In genomic region chr11:134414036-134414731, GRCh38 we compare ENCODE assay signal across 24 cellular contexts. TPM values are rescaled to one million over a fixed set of nuclear protein-coding genes. Genes with fewer than 3 reads are reported as not detected.
A peak's percentile ranks its signal among the peaks of the same experiment; 100 is the strongest.
DNase-seq lines count a peak whose midpoint lies in the region; FAIRE-seq and TF ChIP-seq lines count a peak whose summit lies in the region.
"Had no signal": no experiment of that assay in that cellular context is flagged by ENCODE, and none has a peak within 500 bp of the region (broad histone marks: within the 10 kb centered on the region; RNA-seq: fewer than 3 reads in every experiment).

No MANE protein-coding gene starts in this region.

- no peak overlapping the region for H3K56ac ChIP-seq in H1 (replicated peaks; ENCODE audit: insufficient read length, low read depth, low read length)

- no peak for FAIRE-seq in H1 (lab: Jason Lieb, UNC)
- FAIRE-seq: H54, pancreas had no signal

- H2BK5ac ChIP-seq in H1 (ENCODE audit: low read depth, low read length) = peak overlapping the region; percentile 35; the same call in 1 of the 2 replicates

- peak overlapping the region; percentile 58; the same call in 1 of the 2 replicates for H2AK5ac ChIP-seq in H1 (ENCODE audit: low read depth, low read length)

- H3K27ac ChIP-seq in BLaER1 = no peak overlapping the region
- H3K27ac ChIP-seq in HEK293 (ENCODE audit: extremely low read depth, low read depth, low read length) = no peak overlapping the region
- no peak overlapping the region for H3K27ac ChIP-seq in H1 (ENCODE audit: low read depth, low read length)
- H3K27ac ChIP-seq in neural cell (ENCODE audit: low read length) = no peak overlapping the region
- H3K27ac ChIP-seq: esophagus muscularis mucosa, left ventricle myocardium inferior, pancreas, RWPE1, thyroid gland had no signal

- H3K9me2 ChIP-seq in neural cell (ENCODE audit: insufficient read depth, low read length) = no peaks in the 10 kb centered on the region

- H3K4me3 ChIP-seq in BLaER1 (no peak overlapping the region), HEK293 (ENCODE audit: low read depth, low read length) (no peak overlapping the region), H1 (ENCODE audit: extremely low read depth in 1 of 4, insufficient read depth in 2 of 4, low read depth in 3 of 4, low read length in 4 of 4) (peak overlapping the region in 3 of 4 experiments; percentile 62 to 70 (median 62); a peak in 5 of 8 replicates), neural cell (ENCODE audit: low read length) (peak overlapping the region; percentile 91)
- H3K4me3 ChIP-seq: esophagus muscularis mucosa, left ventricle myocardium inferior, pancreas, thyroid gland had no signal

- H3K9ac ChIP-seq in BLaER1 (no peak overlapping the region), H1 (replicated peaks in 1 of 4; ENCODE audit: extremely low read depth in 1 of 4, low read depth in 3 of 4, low read length in 3 of 4) (no peak overlapping the region), neural cell (ENCODE audit: low read length) (peak overlapping the region; percentile 20)

- peak overlapping the region; percentile 82; the same call in 1 of the 2 replicates for H2BK12ac ChIP-seq in H1 (ENCODE audit: low read depth, low read length)

- H3K27me3 ChIP-seq in BLaER1 = peaks cover 39% of the 10 kb centered on the region
- peaks cover 0 to 5% (median 1%) of the 10 kb centered on the region in 4 experiments; a peak in 3 of 7 replicates for H3K27me3 ChIP-seq in H1 (replicated peaks in 1 of 4; ENCODE audit: control insufficient read depth in 3 of 4, extremely low read depth in 1 of 4, insufficient read depth in 3 of 4, low read length in 3 of 4)
- H3K27me3 ChIP-seq in neural cell (ENCODE audit: insufficient read depth, low read depth, low read length) = no peaks in the 10 kb centered on the region
- H3K27me3 ChIP-seq: thyroid gland had no signal

- H2BK20ac ChIP-seq in H1 (ENCODE audit: low read length) = 0 out of 2 replicates have a peak overlapping the region, but pooled peaks have one; percentile 55

- peaks cover 67% of the 10 kb centered on the region for H3K4me1 ChIP-seq in BLaER1
- peaks cover 4% of the 10 kb centered on the region; the same call in 1 of the 2 replicates for H3K4me1 ChIP-seq in HEK293 (ENCODE audit: control insufficient read depth, insufficient read depth, low read length)
- H3K4me1 ChIP-seq in H1 (replicated peaks in 1 of 4; ENCODE audit: control insufficient read depth in 3 of 4, insufficient read depth in 4 of 4, low read length in 3 of 4) = peaks cover 17 to 41% (median 23%) of the 10 kb centered on the region in 4 experiments
- H3K4me1 ChIP-seq: pancreas had no signal

- H3K79me1 ChIP-seq in H1 (ENCODE audit: low read depth, low read length) = peaks cover 9% of the 10 kb centered on the region

- CTCF ChIA-PET in HEK293 (lab: Yijun Ruan, JAX) (no interaction called here), H1 (lab: Charles Lee; ENCODE audit: partially characterized antibody) (interaction anchor here (1.0 to 1.8 kb wide), 3 partner anchors 22 to 101 kb away, joined by 4 to 6 read pairs (median 4); no protein-coding TSS in a partner anchor)

- DNase-seq in H1 (ENCODE audit: low read depth in 1 of 2, low spot score in 2 of 2) (no peak), T1000 (lab: John Stamatoyannopoulos, UW) (no peak), occipital lobe (lab: John Stamatoyannopoulos, UW) (no peak)
- DNase-seq in stimulated activated CD4-positive, alpha-beta T cell treated with anti-CD3 and anti-CD28 coated beads, Interleukin-1b, Interleukin-23, amount 100 ng/mL, for 48 hours = no peak
- DNase-seq in activated T-cell treated with anti-CD3 and anti-CD28 coated beads, Interleukin-2, amount 50 U/mL, for 48 hours = no peak
- DNase-seq: activated CD8-positive, alpha-beta T cell treated with anti-CD3 and anti-CD28 coated beads for 36 hours; activated naive CD4-positive, alpha-beta T cell treated with anti-CD3 and anti-CD28 coated beads, Interleukin-2, amount 10 ng/mL, durations not matched to agents 7 days and 5 days; CD4-positive, CD25-positive, alpha-beta regulatory T cell; cerebellar nuclear complex; DMS53; effector CD8-positive, alpha-beta T cell; left ventricle myocardium inferior; NCI-H1105; NCI-H2029 treated with DMSO at 0.1 percent for 48 hours; pancreas; thyroid gland had no signal

- POLR2A ChIA-PET in HEK293 (lab: Yijun Ruan, JAX) (no interaction called here), H1 (lab: Charles Lee; ENCODE audit: partially characterized antibody) (no interaction called here)

- peak overlapping the region; percentile 62; the same call in 1 of the 2 replicates for H3K18ac ChIP-seq in H1 (ENCODE audit: extremely low read depth, low read length)

- H3K4me2 ChIP-seq in BLaER1 = peak overlapping the region; percentile 88
- peak overlapping the region; percentile 70 to 98 for H3K4me2 ChIP-seq in H1 (ENCODE audit: insufficient read depth in 1 of 2, low read depth in 2 of 2, low read length in 2 of 2)
- peak overlapping the region; percentile 9 for H3K4me2 ChIP-seq in neural cell (ENCODE audit: low read length)

- no peak for TF ChIP-seq RAD21 in H1 (IDR thresholded peaks at IDR 0.05 in 1 of 2, conservative IDR thresholded peaks at IDR 0.05 in 1 of 2; ENCODE audit: low read depth in 2 of 2, low read length in 2 of 2)
- TF ChIP-seq RAD21 in neural cell (conservative IDR thresholded peaks at IDR 0.05) = no peak

- TF ChIP-seq EP300 in H1 (IDR thresholded peaks at IDR 0.05; ENCODE audit: borderline replicate concordance in 1 of 2, low read depth in 2 of 2, low read length in 2 of 2) (no peak), neural cell (conservative IDR thresholded peaks at IDR 0.05; ENCODE audit: poor library complexity, severe bottlenecking) (no peak)

- H3K23ac ChIP-seq in H1 (ENCODE audit: insufficient read length) = no peak overlapping the region

- no peak overlapping the region for H4K5ac ChIP-seq in H1 (ENCODE audit: insufficient read length, low read depth, low read length)

- TF ChIP-seq POLR2A in H1 (IDR thresholded peaks at IDR 0.05; ENCODE audit: control extremely low read depth in 1 of 2, low read depth in 2 of 2, low read length in 2 of 2) = no peak

- no peak overlapping the region for H3K14ac ChIP-seq in H1 (ENCODE audit: insufficient read length)

- no peaks in the 10 kb centered on the region for H3F3A ChIP-seq in neural cell (ENCODE audit: insufficient read depth, low read length, poor library complexity, severe bottlenecking)

- H4K20me1 ChIP-seq in BLaER1 (peaks cover 60% of the 10 kb centered on the region), H1 (replicated peaks in 1 of 2; ENCODE audit: control insufficient read depth in 1 of 2, insufficient read depth in 2 of 2, low read length in 2 of 2) (peaks cover 15 to 20% of the 10 kb centered on the region in 2 experiments), neural cell (ENCODE audit: insufficient read depth) (no peaks in the 10 kb centered on the region)

- H3K9me3 ChIP-seq in BLaER1 (no peaks in the 10 kb centered on the region), HEK293 (ENCODE audit: control insufficient read depth, insufficient read depth, low read depth, low read length) (no peaks in the 10 kb centered on the region), H1 (ENCODE audit: insufficient read depth in 2 of 2, low read depth in 1 of 2, low read length in 1 of 2) (no peaks in the 10 kb centered on the region), neural cell (ENCODE audit: low read length) (no peaks in the 10 kb centered on the region)
- H3K9me3 ChIP-seq: esophagus muscularis mucosa, left ventricle myocardium inferior, pancreas, thyroid gland had no signal

- H4K8ac ChIP-seq in H1 (ENCODE audit: extremely low read depth, insufficient read depth, low read length) = no peak overlapping the region; the same call in 1 of the 2 replicates

- no peak overlapping the region for H2BK120ac ChIP-seq in H1 (replicated peaks; ENCODE audit: low read depth, low read length)

- no peak overlapping the region for H2AFZ ChIP-seq in H1 (ENCODE audit: low read length)
- H2AFZ ChIP-seq in neural cell (ENCODE audit: low read depth, low read length) = no peak overlapping the region

- peaks cover 21% of the 10 kb centered on the region; the same call in 1 of the 2 replicates for H3K23me2 ChIP-seq in H1 (ENCODE audit: low read depth, low read length)

- H2BK15ac ChIP-seq in H1 (ENCODE audit: low read length) = peak overlapping the region; percentile 92; the same call in 1 of the 2 replicates

- H3K4ac ChIP-seq in H1 (replicated peaks; ENCODE audit: insufficient read length, low read depth, low read length) = no peak overlapping the region

- H4K91ac ChIP-seq in H1 (replicated peaks; ENCODE audit: insufficient read length, low read length) = peak overlapping the region; percentile 60

- H3K36me3 ChIP-seq in BLaER1 (no peaks in the 10 kb centered on the region), HEK293 (ENCODE audit: control insufficient read depth in 2 of 2, insufficient read depth in 1 of 2, low read length in 2 of 2) (no peaks in the 10 kb centered on the region), H1 (ENCODE audit: control insufficient read depth in 2 of 4, insufficient read depth in 4 of 4, low read length in 3 of 4) (no peaks in the 10 kb centered on the region), neural cell (ENCODE audit: insufficient read depth, low read length) (no peaks in the 10 kb centered on the region)
- H3K36me3 ChIP-seq: esophagus muscularis mucosa, left ventricle myocardium inferior, pancreas, thyroid gland had no signal

- H3K79me2 ChIP-seq in H1 (ENCODE audit: control insufficient read depth in 1 of 2, insufficient read depth in 2 of 2, low read length in 2 of 2) (peaks cover 5 to 21% of the 10 kb centered on the region in 2 experiments; a peak in 2 of 4 replicates), neural cell (replicated peaks; ENCODE audit: insufficient read depth, low read length) (peaks cover 23% of the 10 kb centered on the region)

- TF ChIP-seq CTCF in HEK293 (tag by site-specific recombination; IDR thresholded peaks at IDR 0.05) (no peak), H1 (IDR thresholded peaks at IDR 0.05; ENCODE audit: control extremely low read depth in 1 of 3, insufficient read depth in 1 of 3, low read depth in 1 of 3, low read length in 3 of 3) (no peak), neural cell (IDR thresholded peaks at IDR 0.05; ENCODE audit: poor library complexity, severe bottlenecking) (no peak)

- WGBS in H1 (ENCODE audit: extremely low coverage in 1 of 2, insufficient coverage in 1 of 2, insufficient read length in 1 of 2, insufficient replicate concordance in 2 of 2, low coverage in 1 of 2, low lambda C conversion rate in 2 of 2, missing lambda C conversion rate in 1 of 2), 2 experiments = 59% methylated on average over 13 of the region's 13 CpGs; no CpG with 5 or more reads in 1 of the 2 experiments

RNA-seq across cellular contexts. Expression of gene B3GAT1, which starts 2.1 kb away (rescaled TPM):
- total RNA-seq in H1 (2021; fragmentation: NEBNext Ultra II Directional; extraction: Animal tissue kit (Norgen Biotek cat#: 25700)) = 32.4 and 35.0 TPM in 2 replicates
- polyA plus RNA-seq in H1 (2011; rRNA removed) (19.7 and 27.0 TPM in 2 replicates), neural cell (28.2 and 34.5 TPM in 2 replicates)
- 18.2 TPM for polyA plus RNA-seq in H1 (2011; cell fraction: cytosol; rRNA removed)
- 46.6 TPM for polyA plus RNA-seq in H1 (2011; cell fraction: nucleus; rRNA removed)
- 22.6 to 25.8 TPM (median 24.3 TPM) in 4 replicates for polyA plus RNA-seq in H1 (2012, experiment 1 of 2)
- 23.0 TPM for polyA plus RNA-seq in H1 (2012, experiment 2 of 2)
- polyA plus RNA-seq in H1 (2013, experiment 1 of 2) = 16.5 TPM
- 16.3 TPM for polyA plus RNA-seq in H1 (2013, experiment 2 of 2)
- polyA minus RNA-seq in H1 (2011; rRNA and poly(A)+ RNA removed) = 10.1 and 12.8 TPM in 2 replicates
- polyA minus RNA-seq in H1 (2011; cell fraction: cytosol; rRNA and poly(A)+ RNA removed) = 15.9 TPM
- polyA minus RNA-seq in H1 (2011; cell fraction: nucleus; rRNA and poly(A)+ RNA removed) = 20.5 TPM
- 50.4 and 52.2 TPM in 2 replicates for polyA minus RNA-seq in neural cell
- 34.6 TPM for total RNA-seq in occipital lobe
- polyA plus RNA-seq: AG04450; aorta; CD4-positive, CD25-positive, alpha-beta regulatory T cell had no signal

Comparison
In these comparisons a context has a peak if more than half of its experiments do, and no peak if none do; other contexts are left out.
1. H3K4me2 ChIP-seq: peak in every context shown above with its lines; median percentile 88 in BLaER1; 84 in H1; 9 in neural cell.
2. H3K4me3 ChIP-seq: peak in H1 (3 of 4) and neural cell (single experiment); none in BLaER1 (single experiment) and HEK293 (single experiment).